8 cellular contexts compared by ENCODE assay signal in genomic region chr10:18214692-18215563, GRCh38.
A peak's percentile ranks its signal among the peaks of the same experiment; 100 is the strongest.
DNase-seq lines count a peak whose midpoint lies in the region; ATAC-seq, FAIRE-seq and TF ChIP-seq lines count a peak whose summit lies in the region.

No MANE protein-coding gene starts in this region.

- no peaks in the 10 kb centered on the region for H3K4me1 ChIP-seq in left lung
- peaks cover 3% of the 10 kb centered on the region for H3K4me1 ChIP-seq in upper lobe of right lung

- H3K36me3 ChIP-seq in left lung (no peaks in the 10 kb centered on the region), upper lobe of right lung (no peaks in the 10 kb centered on the region)

- H3K27ac ChIP-seq in left lung (no peak overlapping the region), upper lobe of right lung (no peak overlapping the region)

- H3K9me3 ChIP-seq in left lung (no peaks in the 10 kb centered on the region), upper lobe of right lung (no peaks in the 10 kb centered on the region)

- TF ChIP-seq CTCF in chondrocyte (IDR thresholded peaks at IDR 0.05) (peak; percentile 94), left lung (IDR thresholded peaks at IDR 0.05) (peak; percentile 61 to 73), upper lobe of right lung (IDR thresholded peaks at IDR 0.05) (peak; percentile 72)

- H3K4me1 Mint-ChIP-seq in chondrocyte (ENCODE audit: low read depth), result no peaks in the 10 kb centered on the region

- no peak for TF ChIP-seq POLR2A in GM12892 (IDR thresholded peaks at IDR 0.05; ENCODE audit: low read depth, low read length)

- no peak for FAIRE-seq in GM12892 (lab: Jason Lieb, UNC)

- no peak overlapping the region for H3K4me3 Mint-ChIP-seq in chondrocyte (ENCODE audit: unreplicated experiment)

- no peak overlapping the region for H3K27ac Mint-ChIP-seq in chondrocyte (ENCODE audit: unreplicated experiment)

- peaks cover 20% of the 10 kb centered on the region for H3K27me3 Mint-ChIP-seq in chondrocyte (ENCODE audit: low read depth)

- no peaks in the 10 kb centered on the region for H3K9me3 Mint-ChIP-seq in chondrocyte (ENCODE audit: low read depth)

- peaks cover 1% of the 10 kb centered on the region for H3K36me3 Mint-ChIP-seq in chondrocyte (ENCODE audit: low read depth)

- intact Hi-C loops in left lung (cut with DNase I) (loop anchor here in 1 of 2 donors (10.0 kb wide), 1 partner anchor 370 kb away; no protein-coding TSS in a partner anchor), upper lobe of right lung (cut with DNase I) (no loop called here)

- H3K27me3 ChIP-seq in left lung (no peaks in the 10 kb centered on the region), upper lobe of right lung (no peaks in the 10 kb centered on the region)

- DNase-seq in DMS53 (lab: John Stamatoyannopoulos, UW) (peak; percentile 82), NOMO-1 treated with dmso at 0.1 percent for 144 hours (lab: John Stamatoyannopoulos, UW; ENCODE audit: unreplicated experiment) (peak; percentile 17), chondrocyte (ENCODE audit: low spot score) (no peak), left lung (no peak), upper lobe of right lung (no peak), GM12892 (ENCODE audit: insufficient read length) (no peak)
- no peak for DNase-seq in activated CD4-positive, alpha-beta T cell treated with anti-CD3 and anti-CD28 coated beads, Interleukin-2, amount 50 U/mL, for 1 hour

- peak; percentile 75 for ATAC-seq in GM21619 (IDR thresholded peaks at IDR 0.05; ENCODE audit: unreplicated experiment)
- ATAC-seq in left lung, result peak; percentile 89
- ATAC-seq in upper lobe of right lung, result peak; percentile 86

- H3K4me3 ChIP-seq in left lung (no peak overlapping the region), upper lobe of right lung (no peak overlapping the region)

Comparison
In these comparisons a context has a peak if more than half of its experiments do, and no peak if none do; other contexts are left out.
1. DNase-seq: peak in DMS53 (single experiment) and NOMO-1 treated with dmso at 0.1 percent for 144 hours (single experiment); none in chondrocyte (single experiment), left lung (0 of 2), upper lobe of right lung (single experiment), GM12892 (single experiment) and activated CD4-positive, alpha-beta T cell treated with anti-CD3 and anti-CD28 coated beads, Interleukin-2, amount 50 U/mL, for 1 hour (single experiment).
2. Peak in every context shown above with its lines, with median percentiles within 50 percentile points of each other: ATAC-seq and CTCF ChIP-seq.